11 cellular contexts compared by ENCODE assay signal in genomic region chr12:85663631-85664030, GRCh38.
"Had no signal": no experiment of that assay in that cellular context is flagged by ENCODE, and none has a peak within 500 bp of the region (broad histone marks: within the 10 kb centered on the region; RNA-seq: fewer than 3 reads in every experiment).

No MANE protein-coding gene starts in this region.

- H3K27ac ChIP-seq: GM23248 had no signal

- H3K36me3 ChIP-seq: HAP-1 had no signal

- H3K9me3 ChIP-seq: HAP-1 had no signal

- ATAC-seq: GM23338, HCT116 had no signal

- FAIRE-seq: H1, H54 had no signal

- H3K4me1 ChIP-seq: HAP-1 had no signal

- H3K4me3 ChIP-seq: GM23248, GM23338, HAP-1 had no signal

- DNase-seq: GM23248, GOT3, H7, H9, HCEC 1CT, HFFc6 had no signal
